1 cellular context compared by ENCODE assay signal in genomic region chr3:99817437-99818240, GRCh38.
TF ChIP-seq lines count a peak whose summit lies in the region.

TSS of gene CMSS1 (plus strand) at chr3:99817862.

TF ChIP-seq in GM12878, 131 proteins besides CTCF, POLR2A, EP300 and RAD21 (continued from another document and continues in another):
- TF ChIP-seq ZNF592 (IDR thresholded peaks at IDR 0.05) (no peak), ZNF217 (IDR thresholded peaks at IDR 0.05) (no peak), RELB (IDR thresholded peaks at IDR 0.05; ENCODE audit: low read depth) (peak; percentile 96), ESRRA (IDR thresholded peaks at IDR 0.05; ENCODE audit: low read length) (no peak), ZNF384 (IDR thresholded peaks at IDR 0.05; ENCODE audit: borderline replicate concordance, low read depth, low read length) (no peak), TAF1 (IDR thresholded peaks at IDR 0.05; ENCODE audit: borderline replicate concordance, low read depth, low read length) (peak; percentile 71; the same call in 1 of the 2 replicates), ZBTB11 (CRISPR knock-in tag; IDR thresholded peaks at IDR 0.05) (no peak), REST (IDR thresholded peaks at IDR 0.05; ENCODE audit: low read depth, low read length) (no peak), MEF2B (IDR thresholded peaks at IDR 0.05; ENCODE audit: partially characterized antibody, poor library complexity, severe bottlenecking) (peak; percentile 34), CHD2 (IDR thresholded peaks at IDR 0.05; ENCODE audit: borderline replicate concordance, low read depth, low read length) (no peak), STAT3 (IDR thresholded peaks at IDR 0.05; ENCODE audit: low read depth, low read length) (no peak), ASH2L (IDR thresholded peaks at IDR 0.05; ENCODE audit: borderline replicate concordance, low read depth) (0 out of 2 replicates have a peak, but pooled peaks have one; percentile 28), RELA (IDR thresholded peaks at IDR 0.05; ENCODE audit: borderline replicate concordance, partially characterized antibody) (peak; percentile 49), JUNB (IDR thresholded peaks at IDR 0.05) (no peak; the same call in 1 of the 2 replicates), ZNF207 (IDR thresholded peaks at IDR 0.05; ENCODE audit: borderline replicate concordance) (peak; percentile 55; the same call in 1 of the 2 replicates), SUZ12 (IDR thresholded peaks at IDR 0.05; ENCODE audit: unreplicated experiment) (no peak), ATF7 (IDR thresholded peaks at IDR 0.05; ENCODE audit: low read depth) (peak; percentile 99), RAD51 (IDR thresholded peaks at IDR 0.05) (peak; percentile 59), KDM1A (IDR thresholded peaks at IDR 0.05; ENCODE audit: borderline replicate concordance) (no peak), CEBPZ (IDR thresholded peaks at IDR 0.05; ENCODE audit: low read depth, low read length) (no peak), BHLHE40 (IDR thresholded peaks at IDR 0.05; ENCODE audit: borderline replicate concordance in 1 of 2, low read depth in 2 of 2, low read length in 1 of 2) (peak in 1 of 2 experiments; percentile 77; a peak in 2 of 4 replicates), TCF7 (IDR thresholded peaks at IDR 0.05; ENCODE audit: borderline replicate concordance) (peak; percentile 73; the same call in 1 of the 2 replicates), PML (IDR thresholded peaks at IDR 0.05; ENCODE audit: low read length) (peak; percentile 86; the same call in 1 of the 2 replicates), SREBF2 (IDR thresholded peaks at IDR 0.05; ENCODE audit: low read length) (no peak), CHD1 (IDR thresholded peaks at IDR 0.05; ENCODE audit: low read depth, low read length) (0 out of 2 replicates have a peak, but pooled peaks have one; percentile 56), USF2 (IDR thresholded peaks at IDR 0.05; ENCODE audit: borderline replicate concordance, low read depth, low read length) (no peak), EGR1 (IDR thresholded peaks at IDR 0.05; ENCODE audit: borderline replicate concordance in 1 of 2, low read depth in 2 of 2, low read length in 2 of 2) (no peak), ZNF24 (IDR thresholded peaks at IDR 0.05) (no peak), CREB1 (IDR thresholded peaks at IDR 0.05; ENCODE audit: low read depth) (peak; percentile 96), SMC3 (IDR thresholded peaks at IDR 0.05; ENCODE audit: borderline replicate concordance, low read length) (no peak), SUPT20H (IDR thresholded peaks at IDR 0.05; ENCODE audit: borderline replicate concordance, control insufficient read depth, low read depth, low read length) (no peak), POLR2AphosphoS5 (IDR thresholded peaks at IDR 0.05; ENCODE audit: low read length) (peak; percentile 84), ZNF622 (IDR thresholded peaks at IDR 0.05) (no peak), SRF (IDR thresholded peaks at IDR 0.05; ENCODE audit: low read depth in 2 of 2, low read length in 2 of 2) (no peak), TARDBP (IDR thresholded peaks at IDR 0.05; ENCODE audit: borderline replicate concordance) (no peak), RUNX3 (IDR thresholded peaks at IDR 0.05; ENCODE audit: low read length) (peak; percentile 42), CBX5 (IDR thresholded peaks at IDR 0.05; ENCODE audit: low read depth) (peak; percentile 86; the same call in 1 of the 2 replicates), ATF2 (IDR thresholded peaks at IDR 0.05; ENCODE audit: low read length) (peak; percentile 91), LARP7 (IDR thresholded peaks at IDR 0.05) (peak; percentile 96)
